Comparison of ENCODE assay signal across 20 cellular contexts in genomic region chr3:112115806-112116383, GRCh38.
DNase-seq lines count a peak whose midpoint lies in the region; ATAC-seq and TF ChIP-seq lines count a peak whose summit lies in the region.
"Had no signal": no experiment of that assay in that cellular context is flagged by ENCODE, and none has a peak within 500 bp of the region (broad histone marks: within the 10 kb centered on the region; RNA-seq: fewer than 3 reads in every experiment).

No MANE protein-coding gene starts in this region.

- peak overlapping the region; percentile 91 for H3K27ac Mint-ChIP-seq in nephron progenitor cell
- H3K27ac Mint-ChIP-seq: activated naive CD8-positive, alpha-beta T cell had no signal

- H3K36me3 ChIP-seq in GM06990 (ENCODE audit: control insufficient read depth, insufficient read depth, low read length) (no peaks in the 10 kb centered on the region), SU-DHL-6 (ENCODE audit: low read length) (no peaks in the 10 kb centered on the region)

- H3K4me2 ChIP-seq in SU-DHL-6 (ENCODE audit: low read depth, low read length, poor library complexity, severe bottlenecking): peak overlapping the region; percentile 85

- no peaks in the 10 kb centered on the region for H3K27me3 ChIP-seq in GM06990 (replicated peaks; ENCODE audit: control insufficient read depth, insufficient read depth, low read length)
- no peaks in the 10 kb centered on the region for H3K27me3 ChIP-seq in SU-DHL-6 (ENCODE audit: low read length)
- H3K27me3 ChIP-seq: body of pancreas, heart left ventricle had no signal

- H3K36me3 Mint-ChIP-seq in nephron progenitor cell (ENCODE audit: low read depth): peaks cover 95% of the 10 kb centered on the region

- H3K27me3 Mint-ChIP-seq in nephron progenitor cell (ENCODE audit: low read depth, poor library complexity): no peaks in the 10 kb centered on the region
- H3K27me3 Mint-ChIP-seq: activated naive CD8-positive, alpha-beta T cell had no signal

- peaks cover 73% of the 10 kb centered on the region for H3K4me1 Mint-ChIP-seq in nephron progenitor cell

- H3K27ac ChIP-seq in SU-DHL-6 (ENCODE audit: low read depth, low read length): peak overlapping the region; percentile 99
- H3K27ac ChIP-seq: body of pancreas, C4-2B, epithelial cell of prostate, HL-60 had no signal

- no peak for TF ChIP-seq CTCF in GM06990 (IDR thresholded peaks at IDR 0.05; ENCODE audit: insufficient read depth, low read length, poor library complexity, severe bottlenecking)
- TF ChIP-seq CTCF in SU-DHL-6 (IDR thresholded peaks at IDR 0.05; ENCODE audit: insufficient read depth, low read length, poor library complexity, severe bottlenecking): peak; percentile 16
- no peak for TF ChIP-seq CTCF in nephron progenitor cell (IDR thresholded peaks at IDR 0.05)

- H3F3A ChIP-seq in SU-DHL-6 (ENCODE audit: insufficient read depth): peaks cover 76% of the 10 kb centered on the region

- H3K9ac ChIP-seq in SU-DHL-6 (ENCODE audit: low read length): peak overlapping the region; percentile 68

- no peaks in the 10 kb centered on the region for H3K9me3 Mint-ChIP-seq in nephron progenitor cell
- H3K9me3 Mint-ChIP-seq: activated T-helper 1 cell treated with anti-CD3 and anti-CD28 coated beads, Interleukin-12 subunit alpha, Interleukin-12 subunit beta, Interleukin-2, Interleukin-4 antibody, amounts not matched to agents 30 ng/mL and 10 ng/mL and 1 ng/mL, durations not matched to agents 14 hours and 24 hours and 36 hours had no signal

- H3K9me2 ChIP-seq in SU-DHL-6 (replicated peaks; ENCODE audit: insufficient read depth, low read length): no peaks in the 10 kb centered on the region

- no peak overlapping the region for H2AFZ ChIP-seq in SU-DHL-6 (ENCODE audit: low read depth, low read length, severe bottlenecking)

- ATAC-seq in GM21529 (IDR thresholded peaks at IDR 0.05; ENCODE audit: unreplicated experiment): peak; percentile 16
- ATAC-seq: body of pancreas had no signal

- H3K4me3 Mint-ChIP-seq in nephron progenitor cell: no peak overlapping the region
- H3K4me3 Mint-ChIP-seq: activated naive CD8-positive, alpha-beta T cell; activated T-helper 1 cell treated with anti-CD3 and anti-CD28 coated beads, Interleukin-12 subunit alpha, Interleukin-12 subunit beta, Interleukin-2, Interleukin-4 antibody, amounts not matched to agents 30 ng/mL and 10 ng/mL and 1 ng/mL, durations not matched to agents 14 hours and 24 hours and 36 hours had no signal

- no peak for DNase-seq in GM06990 (ENCODE audit: extremely low read depth, insufficient read length)
- DNase-seq in nephron progenitor cell: no peak
- DNase-seq in NCI-H1694 treated with DMSO at 0.1 percent for 48 hours (lab: John Stamatoyannopoulos, UW): no peak
- DNase-seq in GM19240 (ENCODE audit: insufficient read length, low spot score): no peak
- DNase-seq in central memory CD4-positive, alpha-beta T cell: no peak
- DNase-seq: activated CD4-positive, alpha-beta T cell treated with anti-CD3 and anti-CD28 coated beads, Interleukin-2, amount 50 U/mL, for 4 hours; activated CD4-positive, CD25-positive, alpha-beta regulatory T cell; body of pancreas; HCEC 1CT; NCI-H345; NCI-H774; substantia nigra had no signal

- H4K20me1 ChIP-seq in SU-DHL-6 (ENCODE audit: low read depth, low read length): no peaks in the 10 kb centered on the region

- H3K4me3 ChIP-seq in GM06990 (replicated peaks; ENCODE audit: low read depth, low read length): peak overlapping the region; percentile 32; the same call in 1 of the 2 replicates
- peak overlapping the region; percentile 34 for H3K4me3 ChIP-seq in SU-DHL-6 (ENCODE audit: insufficient read depth, low read length, poor library complexity, severe bottlenecking)
- H3K4me3 ChIP-seq: body of pancreas had no signal

- no peaks in the 10 kb centered on the region for H3K9me3 ChIP-seq in SU-DHL-6 (ENCODE audit: insufficient read depth, low read length)
- H3K9me3 ChIP-seq: body of pancreas, heart left ventricle had no signal

- H3K79me2 ChIP-seq in SU-DHL-6 (ENCODE audit: insufficient read depth, low read length): no peaks in the 10 kb centered on the region
